In genomic region chr1:161462205-161463113, GRCh38 we compare ENCODE assay signal across 12 cellular contexts. TPM values are rescaled to one million over a fixed set of nuclear protein-coding genes. Genes with fewer than 3 reads are reported as not detected.
DNase-seq lines count a peak whose midpoint lies in the region; ATAC-seq and TF ChIP-seq lines count a peak whose summit lies in the region.
"Not testable (repeated sequence)": the region's sequence is repeated elsewhere in the genome, so short reads cannot be mapped to it uniquely, and the experiment has no call there.
"Had no signal": no experiment of that assay in that cellular context is flagged by ENCODE, and none has a peak within 500 bp of the region (broad histone marks: within the 10 kb centered on the region; RNA-seq: fewer than 3 reads in every experiment).

No MANE protein-coding gene starts in this region.

- BruUV-seq in PC-3 (replicated peaks; lab: Mats Ljungman, UMichigan), result not testable (repeated sequence)

- not testable (repeated sequence) for H3K9me2 ChIP-seq in PC-3 (replicated peaks; ENCODE audit: low read length)

- not testable (repeated sequence) for TF ChIP-seq CTCF in PC-3 (conservative IDR thresholded peaks at IDR 0.05; ENCODE audit: low read depth, low read length); mucosa of descending colon (IDR thresholded peaks at IDR 0.05)

- H3K9me3 ChIP-seq in PC-3 (ENCODE audit: low read length); mucosa of descending colon: not testable (repeated sequence)

- H3K4me3 ChIP-seq in PC-3 (ENCODE audit: low read length); mucosa of descending colon: not testable (repeated sequence)

- not testable (repeated sequence) for H3K27me3 Mint-ChIP-seq in activated naive CD8-positive, alpha-beta T cell treated with anti-CD3 and anti-CD28 coated beads, Interleukin-2, amount 10 ng/mL, durations not matched to agents 7 days and 5 days

- H3K4me1 Mint-ChIP-seq in activated naive CD8-positive, alpha-beta T cell treated with anti-CD3 and anti-CD28 coated beads, Interleukin-2, amount 10 ng/mL, durations not matched to agents 7 days and 5 days, result not testable (repeated sequence)

- H3K27ac ChIP-seq in PC-3 (ENCODE audit: low read length), result not testable (repeated sequence)

- not testable (repeated sequence) for H4K20me1 ChIP-seq in PC-3 (ENCODE audit: low read length)

- intact Hi-C loops in PC-3 (cut with micrococcal nuclease); mucosa of descending colon (cut with DNase I, micrococcal nuclease): not testable (repeated sequence)

- H3K9me3 Mint-ChIP-seq in activated naive CD8-positive, alpha-beta T cell treated with anti-CD3 and anti-CD28 coated beads, Interleukin-2, amount 10 ng/mL, durations not matched to agents 7 days and 5 days, result not testable (repeated sequence)

- not testable (repeated sequence) for H3K27ac Mint-ChIP-seq in activated naive CD8-positive, alpha-beta T cell treated with anti-CD3 and anti-CD28 coated beads, Interleukin-2, amount 10 ng/mL, durations not matched to agents 7 days and 5 days

- H3K36me3 Mint-ChIP-seq in activated naive CD8-positive, alpha-beta T cell treated with anti-CD3 and anti-CD28 coated beads, Interleukin-2, amount 10 ng/mL, durations not matched to agents 7 days and 5 days, result not testable (repeated sequence)

- peak; percentile 27 for ATAC-seq in GM18907 (IDR thresholded peaks at IDR 0.05; ENCODE audit: unreplicated experiment)
- ATAC-seq in GM21447 (IDR thresholded peaks at IDR 0.05; ENCODE audit: unreplicated experiment), result peak; percentile 17
- ATAC-seq in HG02759 (IDR thresholded peaks at IDR 0.05; ENCODE audit: unreplicated experiment), result peak; percentile 37
- ATAC-seq in HG03135 (IDR thresholded peaks at IDR 0.05; ENCODE audit: unreplicated experiment), result peak; percentile 28
- peak; percentile 25 for ATAC-seq in PC-3
- peak; percentile 29 for ATAC-seq in activated naive CD8-positive, alpha-beta T cell treated with anti-CD3 and anti-CD28 coated beads, Interleukin-2, amount 10 ng/mL, durations not matched to agents 7 days and 5 days (ENCODE audit: low read depth)
- ATAC-seq in mucosa of descending colon, result peak; percentile 25

- H3K36me3 ChIP-seq in PC-3 (ENCODE audit: low read depth, low read length); mucosa of descending colon (ENCODE audit: low read depth): not testable (repeated sequence)

- not testable (repeated sequence) for H3K9ac ChIP-seq in PC-3 (ENCODE audit: low read length)

- H3K79me2 ChIP-seq in PC-3 (ENCODE audit: low read length), result not testable (repeated sequence)

- not testable (repeated sequence) for H3K27me3 ChIP-seq in PC-3 (ENCODE audit: low read length)

- H2AFZ ChIP-seq in PC-3 (ENCODE audit: low read length), result not testable (repeated sequence)

- not testable (repeated sequence) for H3K4me3 Mint-ChIP-seq in activated naive CD8-positive, alpha-beta T cell treated with anti-CD3 and anti-CD28 coated beads, Interleukin-2, amount 10 ng/mL, durations not matched to agents 7 days and 5 days

- H3K4me2 ChIP-seq in PC-3 (ENCODE audit: low read length), result not testable (repeated sequence)

- CTCF ChIA-PET in PC-3 (lab: Charles Lee), result not testable (repeated sequence)

- POLR2A ChIA-PET in PC-3 (lab: Charles Lee; ENCODE audit: unreplicated experiment); activated naive CD8-positive, alpha-beta T cell treated with anti-CD3 and anti-CD28 coated beads, Interleukin-2, amount 10 ng/mL, durations not matched to agents 7 days and 5 days (lab: Charles Lee): not testable (repeated sequence)

- not testable (repeated sequence) for H3F3A ChIP-seq in PC-3 (ENCODE audit: low read length, unreplicated experiment)

- not testable (repeated sequence) for DNase-seq in PC-3; activated naive CD8-positive, alpha-beta T cell treated with anti-CD3 and anti-CD28 coated beads, Interleukin-2, amount 10 ng/mL, durations not matched to agents 7 days and 5 days; mucosa of descending colon

- not testable (repeated sequence) for H3K4me1 ChIP-seq in PC-3 (ENCODE audit: insufficient read depth, low read length); mucosa of descending colon (ENCODE audit: low read depth)

RNA-seq across cellular contexts. Expression of gene FCGR2A, which starts 42.8 kb away (rescaled TPM):
- 0.73 and 0.98 TPM in 2 replicates for total RNA-seq in PC-3 (2014; rRNA removed)
- 1 to 10 TPM; 1.3 to 2.4 TPM for total RNA-seq in activated naive CD8-positive, alpha-beta T cell treated with anti-CD3 and anti-CD28 coated beads, Interleukin-2, amount 10 ng/mL, durations not matched to agents 7 days and 5 days
- 10 to 100 TPM in 2 of 3 donors, 1 to 10 TPM in 1; 7.7 to 25.0 (median 23.7) TPM for total RNA-seq in mucosa of descending colon
- total RNA-seq: Caco-2, Daoy, epithelial cell of proximal tubule, pulmonary artery endothelial cell, smooth muscle cell had no signal
